Comparison of ENCODE assay signal across 1 cellular context in genomic region chr18:28175047-28175929, GRCh38.
TF ChIP-seq lines count a peak whose summit lies in the region.

No MANE protein-coding gene starts in this region.

TF ChIP-seq in HEK293, 187 proteins besides CTCF, POLR2A, EP300 and RAD21 (continued from another document):
- TF ChIP-seq ZNF645 (tag by site-specific recombination; IDR thresholded peaks at IDR 0.05) (no peak), SP3 (tag by site-specific recombination; IDR thresholded peaks at IDR 0.05) (peak; percentile 51), MEIS1 (CRISPR knock-in tag; IDR thresholded peaks at IDR 0.05; ENCODE audit: borderline replicate concordance) (no peak), ZNF626 (tag by site-specific recombination; IDR thresholded peaks at IDR 0.05) (no peak), ZNF138 (tag by site-specific recombination; IDR thresholded peaks at IDR 0.05; ENCODE audit: borderline replicate concordance) (no peak)
TF ChIP-seq in HEK293: peak in this region for 21.
